15 cellular contexts compared by ENCODE assay signal in genomic region chr7:23472556-23472955, GRCh38. TPM values are rescaled to one million over a fixed set of nuclear protein-coding genes. Genes with fewer than 3 reads are reported as not detected.
DNase-seq lines count a peak whose midpoint lies in the region; ATAC-seq and TF ChIP-seq lines count a peak whose summit lies in the region.
"Had no signal": no experiment of that assay in that cellular context is flagged by ENCODE, and none has a peak within 500 bp of the region (broad histone marks: within the 10 kb centered on the region; RNA-seq: fewer than 3 reads in every experiment).

No MANE protein-coding gene starts in this region.

- H3K9me3 ChIP-seq in NT2/D1 (ENCODE audit: insufficient read depth, low read length) (no peaks in the 10 kb centered on the region), endodermal cell (ENCODE audit: control insufficient read depth, low read length) (no peaks in the 10 kb centered on the region), uterus (no peaks in the 10 kb centered on the region), MM.1S (replicated peaks; ENCODE audit: insufficient read depth, low read length) (no peaks in the 10 kb centered on the region)
- H3K9me3 ChIP-seq: pancreas, thoracic aorta had no signal

- POLR2A ChIA-PET in activated CD4-positive, alpha-beta memory T cell treated with anti-CD3 and anti-CD28 coated beads for 36 hours (lab: Charles Lee), result interaction anchor here (0.6 kb wide), 1 partner anchor 21 kb away, joined by 4 read pairs; no protein-coding TSS in a partner anchor
- POLR2A ChIA-PET in activated CD4-positive, alpha-beta memory T cell treated with anti-CD3 and anti-CD28 coated beads, Interleukin-2, amount 10 ng/mL, durations not matched to agents 7 days and 5 days (lab: Charles Lee), result interaction anchor here (1.3 to 2.4 kb wide), 5 partner anchors 9 to 1653 kb away, joined by 3 to 9 read pairs (median 7); partner anchors contain the start of genes CYCS and MALSU1

- H3K9me2 ChIP-seq in MM.1S (replicated peaks; ENCODE audit: insufficient read depth, low read length), result no peaks in the 10 kb centered on the region

- H3K27me3 ChIP-seq in NT2/D1 (ENCODE audit: insufficient read depth, insufficient read length) (no peaks in the 10 kb centered on the region), endodermal cell (ENCODE audit: control insufficient read depth, insufficient read depth, low read length, poor library complexity, severe bottlenecking) (no peaks in the 10 kb centered on the region), uterus (peaks cover 58 to 90% of the 10 kb centered on the region in 2 donors), MM.1S (replicated peaks; ENCODE audit: insufficient read depth, low read length) (peaks cover 92% of the 10 kb centered on the region)

- no peak overlapping the region for H2AFZ ChIP-seq in MM.1S (ENCODE audit: low read length)

- no peak for TF ChIP-seq POLR2A in uterus (IDR thresholded peaks at IDR 0.05)

- peaks cover 2% of the 10 kb centered on the region for H3K36me3 Mint-ChIP-seq in activated CD4-positive, alpha-beta memory T cell treated with anti-CD3 and anti-CD28 coated beads for 36 hours
- peaks cover 4% of the 10 kb centered on the region for H3K36me3 Mint-ChIP-seq in activated CD4-positive, alpha-beta memory T cell treated with anti-CD3 and anti-CD28 coated beads, Interleukin-2, amount 10 ng/mL, durations not matched to agents 7 days and 5 days (ENCODE audit: low read depth)
- H3K36me3 Mint-ChIP-seq in endodermal cell (ENCODE audit: low read depth), result no peaks in the 10 kb centered on the region
- H3K36me3 Mint-ChIP-seq in type B pancreatic cell, result no peaks in the 10 kb centered on the region

- peak overlapping the region; percentile 100 for H3K9ac ChIP-seq in NT2/D1 (ENCODE audit: insufficient read length, low read depth)
- H3K9ac ChIP-seq in endodermal cell (ENCODE audit: extremely low read depth, low read length, poor library complexity, severe bottlenecking), result peak overlapping the region; percentile 93
- H3K9ac ChIP-seq in MM.1S (ENCODE audit: low read length), result no peak overlapping the region

- CTCF ChIA-PET in activated CD4-positive, alpha-beta memory T cell treated with anti-CD3 and anti-CD28 coated beads for 36 hours (lab: Charles Lee), result interaction anchor here (0.7 to 2.0 kb wide), 3 partner anchors 9 to 199 kb away, joined by 4 to 11 read pairs (median 10); no protein-coding TSS in a partner anchor
- CTCF ChIA-PET in activated CD4-positive, alpha-beta memory T cell treated with anti-CD3 and anti-CD28 coated beads, Interleukin-2, amount 10 ng/mL, durations not matched to agents 7 days and 5 days (lab: Charles Lee), result interaction anchor here (0.9 to 1.7 kb wide), 6 partner anchors 10 to 200 kb away, joined by 3 to 7 read pairs (median 3); no protein-coding TSS in a partner anchor

- H3K27me3 Mint-ChIP-seq in activated CD4-positive, alpha-beta memory T cell treated with anti-CD3 and anti-CD28 coated beads for 36 hours, result peaks cover 64% of the 10 kb centered on the region
- peaks cover 71% of the 10 kb centered on the region for H3K27me3 Mint-ChIP-seq in activated CD4-positive, alpha-beta memory T cell treated with anti-CD3 and anti-CD28 coated beads, Interleukin-2, amount 10 ng/mL, durations not matched to agents 7 days and 5 days
- no peaks in the 10 kb centered on the region for H3K27me3 Mint-ChIP-seq in endodermal cell (ENCODE audit: insufficient read depth)
- no peaks in the 10 kb centered on the region for H3K27me3 Mint-ChIP-seq in type B pancreatic cell

- DNase-seq in activated CD4-positive, alpha-beta memory T cell treated with anti-CD3 and anti-CD28 coated beads for 36 hours, result no peak
- DNase-seq in activated CD4-positive, alpha-beta memory T cell treated with anti-CD3 and anti-CD28 coated beads, Interleukin-2, amount 10 ng/mL, durations not matched to agents 7 days and 5 days, result no peak
- DNase-seq in NT2/D1 (ENCODE audit: low read depth, low spot score) (no peak), endodermal cell (no peak), type B pancreatic cell (ENCODE audit: extremely low spot score, unreplicated experiment) (no peak), uterus (no peak), MM.1S (no peak)
- DNase-seq: activated CD4-positive, alpha-beta T cell treated with anti-CD3 and anti-CD28 coated beads for 36 hours; activated T-cell treated with anti-CD3 and anti-CD28 coated beads, Interleukin-2, amount 50 U/mL, for 72 hours; amygdala; NCI-H2029; pancreas had no signal

- H4K20me1 ChIP-seq in MM.1S (ENCODE audit: insufficient read depth, low read length), result peaks cover 9% of the 10 kb centered on the region

- H3K4me3 Mint-ChIP-seq in activated CD4-positive, alpha-beta memory T cell treated with anti-CD3 and anti-CD28 coated beads for 36 hours, result peak overlapping the region; percentile 12
- no peak overlapping the region for H3K4me3 Mint-ChIP-seq in activated CD4-positive, alpha-beta memory T cell treated with anti-CD3 and anti-CD28 coated beads, Interleukin-2, amount 10 ng/mL, durations not matched to agents 7 days and 5 days
- H3K4me3 Mint-ChIP-seq in endodermal cell (peak overlapping the region; percentile 94), type B pancreatic cell (peak overlapping the region; percentile 97)
- H3K4me3 Mint-ChIP-seq: dendritic cell treated with granulocyte-macrophage colony-stimulating factor and Interleukin-4, amounts not matched to agents 40 ng/mL and 50 ng/mL, for 4 days had no signal

- no peaks in the 10 kb centered on the region for H3K36me3 ChIP-seq in NT2/D1 (ENCODE audit: insufficient read depth, insufficient read length, low read length)
- H3K36me3 ChIP-seq in endodermal cell (ENCODE audit: control insufficient read depth, insufficient read depth, low read length), result no peaks in the 10 kb centered on the region
- no peaks in the 10 kb centered on the region for H3K36me3 ChIP-seq in uterus
- H3K36me3 ChIP-seq in MM.1S (replicated peaks; ENCODE audit: insufficient read depth, low read length), result no peaks in the 10 kb centered on the region
- H3K36me3 ChIP-seq: pancreas, thoracic aorta had no signal

- H3K27ac ChIP-seq in endodermal cell (ENCODE audit: low read depth, low read length) (no peak overlapping the region), uterus (no peak overlapping the region), MM.1S (ENCODE audit: low read length) (no peak overlapping the region)
- H3K27ac ChIP-seq: pancreas had no signal

- H3K4me1 Mint-ChIP-seq in activated CD4-positive, alpha-beta memory T cell treated with anti-CD3 and anti-CD28 coated beads for 36 hours (ENCODE audit: low read depth), result peaks cover 38% of the 10 kb centered on the region
- peaks cover 44% of the 10 kb centered on the region for H3K4me1 Mint-ChIP-seq in activated CD4-positive, alpha-beta memory T cell treated with anti-CD3 and anti-CD28 coated beads, Interleukin-2, amount 10 ng/mL, durations not matched to agents 7 days and 5 days
- H3K4me1 Mint-ChIP-seq in endodermal cell, result peaks cover 20% of the 10 kb centered on the region
- peaks cover 19% of the 10 kb centered on the region for H3K4me1 Mint-ChIP-seq in type B pancreatic cell (ENCODE audit: unreplicated experiment)

- H3K79me2 ChIP-seq in MM.1S (ENCODE audit: low read length), result no peaks in the 10 kb centered on the region

- peaks cover 18% of the 10 kb centered on the region; the same call in 1 of the 2 replicates for H3F3A ChIP-seq in MM.1S (ENCODE audit: insufficient read depth, low read length)

- no peak overlapping the region for H3K4me2 ChIP-seq in MM.1S (ENCODE audit: low read depth, low read length)

- no peak for TF ChIP-seq CTCF in endodermal cell (conservative IDR thresholded peaks at IDR 0.05)
- no peak for TF ChIP-seq CTCF in type B pancreatic cell (conservative IDR thresholded peaks at IDR 0.05)
- TF ChIP-seq CTCF in uterus (IDR thresholded peaks at IDR 0.05), result no peak
- TF ChIP-seq CTCF in MM.1S (IDR thresholded peaks at IDR 0.05; ENCODE audit: low read length), result no peak

- H3K4me3 ChIP-seq in NT2/D1 (ENCODE audit: insufficient read length, low read depth) (peak overlapping the region; percentile 92), endodermal cell (ENCODE audit: low read length) (peak overlapping the region; percentile 99), uterus (no peak overlapping the region), MM.1S (ENCODE audit: low read length) (no peak overlapping the region)
- H3K4me3 ChIP-seq: pancreas, thoracic aorta had no signal

- H3K27ac Mint-ChIP-seq in activated CD4-positive, alpha-beta memory T cell treated with anti-CD3 and anti-CD28 coated beads for 36 hours, result no peak overlapping the region
- no peak overlapping the region for H3K27ac Mint-ChIP-seq in activated CD4-positive, alpha-beta memory T cell treated with anti-CD3 and anti-CD28 coated beads, Interleukin-2, amount 10 ng/mL, durations not matched to agents 7 days and 5 days
- peak overlapping the region; percentile 96 for H3K27ac Mint-ChIP-seq in endodermal cell
- H3K27ac Mint-ChIP-seq in type B pancreatic cell, result peak overlapping the region; percentile 95
- H3K27ac Mint-ChIP-seq: activated CD4-positive, alpha-beta T cell treated with anti-CD3 and anti-CD28 coated beads for 36 hours; dendritic cell treated with granulocyte-macrophage colony-stimulating factor and Interleukin-4, amounts not matched to agents 40 ng/mL and 50 ng/mL, for 4 days had no signal

- no peaks in the 10 kb centered on the region for H3K4me1 ChIP-seq in NT2/D1 (ENCODE audit: insufficient read depth, insufficient read length)
- no peaks in the 10 kb centered on the region for H3K4me1 ChIP-seq in endodermal cell (ENCODE audit: control insufficient read depth, insufficient read depth, low read length)
- H3K4me1 ChIP-seq in uterus, result peaks cover 0 to 16% of the 10 kb centered on the region in 2 donors
- peaks cover 9% of the 10 kb centered on the region; the same call in 1 of the 2 replicates for H3K4me1 ChIP-seq in MM.1S (ENCODE audit: low read length)

- H3K9me3 Mint-ChIP-seq in activated CD4-positive, alpha-beta memory T cell treated with anti-CD3 and anti-CD28 coated beads for 36 hours, result no peaks in the 10 kb centered on the region
- no peaks in the 10 kb centered on the region for H3K9me3 Mint-ChIP-seq in activated CD4-positive, alpha-beta memory T cell treated with anti-CD3 and anti-CD28 coated beads, Interleukin-2, amount 10 ng/mL, durations not matched to agents 7 days and 5 days
- H3K9me3 Mint-ChIP-seq in endodermal cell (no peaks in the 10 kb centered on the region), type B pancreatic cell (no peaks in the 10 kb centered on the region)
- H3K9me3 Mint-ChIP-seq: activated T-cell treated with anti-CD3 and anti-CD28 coated beads, Interleukin-2, amount 50 U/mL, for 72 hours; dendritic cell treated with granulocyte-macrophage colony-stimulating factor and Interleukin-4, amounts not matched to agents 40 ng/mL and 50 ng/mL, for 4 days had no signal

- no peak for ATAC-seq in HG03039 (IDR thresholded peaks at IDR 0.05; ENCODE audit: unreplicated experiment)
- ATAC-seq: activated CD4-positive, alpha-beta T cell treated with anti-CD3 and anti-CD28 coated beads for 36 hours; activated T-cell treated with anti-CD3 and anti-CD28 coated beads, Interleukin-2, amount 50 U/mL, for 72 hours; pancreas had no signal

- intact Hi-C loops in activated CD4-positive, alpha-beta memory T cell treated with anti-CD3 and anti-CD28 coated beads for 36 hours (cut with micrococcal nuclease), result loop anchor here (5.0 kb wide), 1 partner anchor 125 kb away; the partner anchor contains the start of gene CCDC126
- intact Hi-C loops in uterus (cut with DNase I; ENCODE audit: low total_unique reads), result no loop called here

RNA-seq across cellular contexts. Expression of gene IGF2BP3, which starts 2.3 kb away (rescaled TPM):
- under 1 TPM; 0.19 to 0.24 TPM for total RNA-seq in activated CD4-positive, alpha-beta memory T cell treated with anti-CD3 and anti-CD28 coated beads for 36 hours
- under 1 TPM; 0.48 to 0.68 TPM for total RNA-seq in activated CD4-positive, alpha-beta memory T cell treated with anti-CD3 and anti-CD28 coated beads, Interleukin-2, amount 10 ng/mL, durations not matched to agents 7 days and 5 days
- total RNA-seq in endodermal cell, result 100 to 1,000 TPM; 114 to 123 TPM
- 96.3 TPM for polyA plus RNA-seq in endodermal cell (2013, experiment 1 of 2)
- polyA plus RNA-seq in endodermal cell (2013, experiment 2 of 2), result 93.1 TPM
- total RNA-seq in type B pancreatic cell (ENCODE audit: low replicate concordance), result 99.3 and 107 TPM in 2 replicates
- total RNA-seq in uterus, result 10 to 100 TPM in 1 of 4 donors, not detected in 3; 45.8 TPM

RNA-seq across cellular contexts. Expression of gene TRA2A, which starts 59.2 kb away (rescaled TPM):
- 10 to 100 TPM; 75.4 to 77.8 TPM for total RNA-seq in activated CD4-positive, alpha-beta memory T cell treated with anti-CD3 and anti-CD28 coated beads for 36 hours
- 100 to 1,000 TPM in 1 of 2 experiments, 10 to 100 TPM in 1; 98.1 to 104 TPM for total RNA-seq in activated CD4-positive, alpha-beta memory T cell treated with anti-CD3 and anti-CD28 coated beads, Interleukin-2, amount 10 ng/mL, durations not matched to agents 7 days and 5 days
- total RNA-seq in endodermal cell (100 to 1,000 TPM; 104 to 114 TPM), type B pancreatic cell (ENCODE audit: low replicate concordance) (97.9 and 116 TPM in 2 replicates), uterus (100 to 1,000 TPM in 1 of 4 donors, 10 to 100 TPM in 3; 12.6 to 144 (median 80.6) TPM)
- 114 TPM for polyA plus RNA-seq in endodermal cell (2013, experiment 1 of 2)
- polyA plus RNA-seq in endodermal cell (2013, experiment 2 of 2), result 93.4 TPM

Comparison
In these comparisons a context has a peak if more than half of its experiments do, and no peak if none do; other contexts are left out.
1. H3K27ac Mint-ChIP-seq: peak in endodermal cell (single experiment) and type B pancreatic cell (single experiment); none in activated CD4-positive, alpha-beta memory T cell treated with anti-CD3 and anti-CD28 coated beads for 36 hours (single experiment) and activated CD4-positive, alpha-beta memory T cell treated with anti-CD3 and anti-CD28 coated beads, Interleukin-2, amount 10 ng/mL, durations not matched to agents 7 days and 5 days (single experiment).
2. H3K4me3 ChIP-seq: peak in NT2/D1 (single experiment) and endodermal cell (single experiment); none in uterus (0 of 2) and MM.1S (single experiment).